Comparison of ENCODE assay signal across 12 cellular contexts in genomic region chr6:34242252-34243130, GRCh38. TPM values are rescaled to one million over a fixed set of nuclear protein-coding genes. Genes with fewer than 3 reads are reported as not detected.
DNase-seq lines count a peak whose midpoint lies in the region; ATAC-seq lines count a peak whose summit lies in the region.
"Had no signal": no experiment of that assay in that cellular context is flagged by ENCODE, and none has a peak within 500 bp of the region (broad histone marks: within the 10 kb centered on the region; RNA-seq: fewer than 3 reads in every experiment).

No MANE protein-coding gene starts in this region.

- no peak overlapping the region for H3K4me3 Mint-ChIP-seq in activated naive CD4-positive, alpha-beta T cell treated with anti-CD3 and anti-CD28 coated beads, Interleukin-2, amount 10 ng/mL, durations not matched to agents 7 days and 5 days
- H3K4me3 Mint-ChIP-seq in effector memory CD8-positive, alpha-beta T cell = peak overlapping the region in 1 of 2 donors; percentile 19
- no peak overlapping the region for H3K4me3 Mint-ChIP-seq in stimulated activated memory B cell treated with anti-CD40 and anti-IgM and Interleukin-4, amounts not matched to agents 10 μg/mL and 1 μg/mL and 100 μg/mL, for 72 hours

- DNase-seq in activated naive CD4-positive, alpha-beta T cell treated with anti-CD3 and anti-CD28 coated beads, Interleukin-2, amount 10 ng/mL, durations not matched to agents 7 days and 5 days = no peak
- DNase-seq in activated naive CD4-positive, alpha-beta T cell (lab: John Stamatoyannopoulos, UW) = no peak
- DNase-seq in RKO (ENCODE audit: low spot score) (peak; percentile 75), NCI-H2029 (lab: John Stamatoyannopoulos, UW) (no peak), mucosa of gallbladder (ENCODE audit: low spot score) (no peak)
- no peak for DNase-seq in effector memory CD8-positive, alpha-beta T cell
- DNase-seq: GOT3, hypothalamus, NCI-H510A, T-helper 9 cell had no signal

- H3K27ac Mint-ChIP-seq in activated naive CD4-positive, alpha-beta T cell treated with anti-CD3 and anti-CD28 coated beads, Interleukin-2, amount 10 ng/mL, durations not matched to agents 7 days and 5 days = peak overlapping the region; percentile 82
- peak overlapping the region; percentile 50 to 89 for H3K27ac Mint-ChIP-seq in effector memory CD8-positive, alpha-beta T cell
- peak overlapping the region; percentile 95 for H3K27ac Mint-ChIP-seq in stimulated activated memory B cell treated with anti-CD40 and anti-IgM and Interleukin-4, amounts not matched to agents 10 μg/mL and 1 μg/mL and 100 μg/mL, for 72 hours

- no peaks in the 10 kb centered on the region for H3K27me3 Mint-ChIP-seq in activated naive CD4-positive, alpha-beta T cell treated with anti-CD3 and anti-CD28 coated beads, Interleukin-2, amount 10 ng/mL, durations not matched to agents 7 days and 5 days
- no peaks in the 10 kb centered on the region for H3K27me3 Mint-ChIP-seq in effector memory CD8-positive, alpha-beta T cell
- H3K27me3 Mint-ChIP-seq in stimulated activated memory B cell treated with anti-CD40 and anti-IgM and Interleukin-4, amounts not matched to agents 10 μg/mL and 1 μg/mL and 100 μg/mL, for 72 hours = no peaks in the 10 kb centered on the region

- H3K36me3 Mint-ChIP-seq in activated naive CD4-positive, alpha-beta T cell treated with anti-CD3 and anti-CD28 coated beads, Interleukin-2, amount 10 ng/mL, durations not matched to agents 7 days and 5 days = peaks cover 55% of the 10 kb centered on the region
- H3K36me3 Mint-ChIP-seq in effector memory CD8-positive, alpha-beta T cell (ENCODE audit: insufficient read depth) = peaks cover 50% of the 10 kb centered on the region
- peaks cover 35% of the 10 kb centered on the region for H3K36me3 Mint-ChIP-seq in stimulated activated memory B cell treated with anti-CD40 and anti-IgM and Interleukin-4, amounts not matched to agents 10 μg/mL and 1 μg/mL and 100 μg/mL, for 72 hours

- H3K9me3 Mint-ChIP-seq in activated naive CD4-positive, alpha-beta T cell treated with anti-CD3 and anti-CD28 coated beads, Interleukin-2, amount 10 ng/mL, durations not matched to agents 7 days and 5 days = no peaks in the 10 kb centered on the region
- H3K9me3 Mint-ChIP-seq in effector memory CD8-positive, alpha-beta T cell = no peaks in the 10 kb centered on the region
- H3K9me3 Mint-ChIP-seq in stimulated activated memory B cell treated with anti-CD40 and anti-IgM and Interleukin-4, amounts not matched to agents 10 μg/mL and 1 μg/mL and 100 μg/mL, for 72 hours = no peaks in the 10 kb centered on the region

- H3K4me1 Mint-ChIP-seq in activated naive CD4-positive, alpha-beta T cell treated with anti-CD3 and anti-CD28 coated beads, Interleukin-2, amount 10 ng/mL, durations not matched to agents 7 days and 5 days = peaks cover 83% of the 10 kb centered on the region
- H3K4me1 Mint-ChIP-seq in effector memory CD8-positive, alpha-beta T cell (ENCODE audit: low read depth in 2 of 2) = peaks cover 32 to 38% of the 10 kb centered on the region in 2 donors
- H3K4me1 Mint-ChIP-seq in stimulated activated memory B cell treated with anti-CD40 and anti-IgM and Interleukin-4, amounts not matched to agents 10 μg/mL and 1 μg/mL and 100 μg/mL, for 72 hours = peaks cover 93% of the 10 kb centered on the region

- no peak for ATAC-seq in effector memory CD8-positive, alpha-beta T cell (replicated peaks)
- no peak for ATAC-seq in stimulated activated memory B cell treated with anti-CD40 and anti-IgM and Interleukin-4, amounts not matched to agents 10 μg/mL and 1 μg/mL and 100 μg/mL, for 72 hours
- ATAC-seq in HG02840 (IDR thresholded peaks at IDR 0.05; ENCODE audit: low FRiP score, unreplicated experiment) = no peak

- CTCF ChIA-PET in activated naive CD4-positive, alpha-beta T cell treated with anti-CD3 and anti-CD28 coated beads, Interleukin-2, amount 10 ng/mL, durations not matched to agents 7 days and 5 days (lab: Charles Lee) = interaction anchor here (2.7 to 2.8 kb wide), 2 partner anchors 46 kb away, joined by 8 to 10 read pairs; no protein-coding TSS in a partner anchor

RNA-seq across cellular contexts. Expression of gene HMGA1, which starts 5.8 kb away (rescaled TPM):
- total RNA-seq in mucosa of gallbladder = 88.6 TPM

RNA-seq across cellular contexts. Expression of gene SMIM29, which starts 6.3 kb away (rescaled TPM):
- total RNA-seq in mucosa of gallbladder = 28.9 TPM
